In genomic region chr19:2679439-2679838, GRCh38 we compare ENCODE assay signal across 1 cellular context.
A peak's percentile ranks its signal among the peaks of the same experiment; 100 is the strongest.
TF ChIP-seq lines count a peak whose summit lies in the region.

No MANE protein-coding gene starts in this region.

TF ChIP-seq in GM12878, 131 proteins besides CTCF, POLR2A, EP300 and RAD21:
- TF ChIP-seq HSF1 (IDR thresholded peaks at IDR 0.05; ENCODE audit: low read depth, low read length), result peak; percentile 100
- TF ChIP-seq CHD1 (IDR thresholded peaks at IDR 0.05; ENCODE audit: low read depth, low read length), result no peak
